1 cellular context compared by ENCODE assay signal in genomic region chr12:52183544-52183910, GRCh38.
TF ChIP-seq lines count a peak whose summit lies in the region.

No MANE protein-coding gene starts in this region.

TF ChIP-seq in endothelial cell of umbilical vein, 7 proteins besides CTCF, POLR2A, EP300 and RAD21 (continued from another document):
- no peak for TF ChIP-seq MYC (IDR thresholded peaks at IDR 0.05; ENCODE audit: low read depth, low read length)
- TF ChIP-seq POLR2AphosphoS5 (IDR thresholded peaks at IDR 0.05; ENCODE audit: insufficient read depth, low read depth, low read length), result no peak
- TF ChIP-seq FOS (IDR thresholded peaks at IDR 0.05; ENCODE audit: borderline replicate concordance, insufficient read depth, low read length), result no peak
- TF ChIP-seq MAX (IDR thresholded peaks at IDR 0.05; ENCODE audit: insufficient read depth, insufficient read length), result no peak
- no peak for TF ChIP-seq JUN (IDR thresholded peaks at IDR 0.05; ENCODE audit: borderline replicate concordance, insufficient read depth, insufficient read length, low read depth)
- no peak for TF ChIP-seq GATA2 (IDR thresholded peaks at IDR 0.05; ENCODE audit: insufficient read depth, insufficient read length, low read depth, low read length)
